22 cellular contexts compared by ENCODE assay signal in the genomic region with DNA sequence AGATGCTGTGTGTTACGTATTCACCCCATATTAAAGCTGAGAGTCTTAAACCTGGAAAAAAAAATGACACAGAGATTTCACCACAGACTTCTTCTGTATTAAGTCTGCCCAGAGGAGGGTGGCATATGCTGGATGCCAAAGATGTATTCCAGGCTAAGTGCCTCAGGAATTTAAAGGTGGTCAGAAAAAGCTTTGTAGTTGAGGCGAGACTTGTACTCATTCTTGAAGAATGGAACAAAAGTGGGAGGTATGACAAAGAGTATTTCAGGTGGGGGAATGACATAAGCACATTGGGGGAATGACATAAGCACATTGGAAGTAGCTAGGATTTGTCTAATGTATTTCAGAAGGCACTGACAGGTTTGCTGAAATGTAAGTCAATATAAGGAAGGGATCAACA.
DNase-seq lines count a peak whose midpoint lies in the region; ATAC-seq, FAIRE-seq and TF ChIP-seq lines count a peak whose summit lies in the region.
"Had no signal": no experiment of that assay in that cellular context is flagged by ENCODE, and none has a peak within 500 bp of the region (broad histone marks: within the 10 kb centered on the region; RNA-seq: fewer than 3 reads in every experiment).

No MANE protein-coding gene starts in this region.

- H3K27me3 Mint-ChIP-seq in activated naive CD4-positive, alpha-beta T cell treated with anti-CD3 and anti-CD28 coated beads, Interleukin-2, amount 10 ng/mL, durations not matched to agents 7 days and 5 days, result no peaks in the 10 kb centered on the region
- H3K27me3 Mint-ChIP-seq in activated naive CD4-positive, alpha-beta T cell treated with anti-CD3 and anti-CD28 coated beads for 36 hours (ENCODE audit: low read depth), result no peaks in the 10 kb centered on the region

- H3K4me3 ChIP-seq in bronchial epithelial cell (ENCODE audit: low read depth, low read length) (no peak overlapping the region), upper lobe of right lung (no peak overlapping the region)
- H3K4me3 ChIP-seq: cardiac muscle cell, GM23338, hepatocyte, SJSA1 had no signal

- no peaks in the 10 kb centered on the region for H3K9me3 ChIP-seq in upper lobe of right lung
- H3K9me3 ChIP-seq: neutrophil, SJSA1 had no signal

- ATAC-seq in upper lobe of right lung (peak; percentile 50), HG02571 (IDR thresholded peaks at IDR 0.05; ENCODE audit: unreplicated experiment) (no peak)
- ATAC-seq: GM23338 had no signal

- H3K36me3 ChIP-seq in bronchial epithelial cell (ENCODE audit: control insufficient read depth, insufficient read depth, low read length) (no peaks in the 10 kb centered on the region), upper lobe of right lung (no peaks in the 10 kb centered on the region)
- H3K36me3 ChIP-seq: cardiac muscle cell, neutrophil, SJSA1 had no signal

- H3K27ac Mint-ChIP-seq in activated naive CD4-positive, alpha-beta T cell treated with anti-CD3 and anti-CD28 coated beads, Interleukin-2, amount 10 ng/mL, durations not matched to agents 7 days and 5 days, result peak overlapping the region; percentile 79
- H3K27ac Mint-ChIP-seq in activated naive CD4-positive, alpha-beta T cell treated with anti-CD3 and anti-CD28 coated beads for 36 hours, result no peak overlapping the region
- H3K27ac Mint-ChIP-seq: GM23338 had no signal

- no peak overlapping the region for H3K4me3 Mint-ChIP-seq in activated naive CD4-positive, alpha-beta T cell treated with anti-CD3 and anti-CD28 coated beads, Interleukin-2, amount 10 ng/mL, durations not matched to agents 7 days and 5 days
- no peak overlapping the region for H3K4me3 Mint-ChIP-seq in activated naive CD4-positive, alpha-beta T cell treated with anti-CD3 and anti-CD28 coated beads for 36 hours
- H3K4me3 Mint-ChIP-seq: GM23338 had no signal

- TF ChIP-seq CTCF in bronchial epithelial cell (IDR thresholded peaks at IDR 0.05; ENCODE audit: insufficient read depth, low read length, severe bottlenecking) (no peak), upper lobe of right lung (IDR thresholded peaks at IDR 0.05) (no peak)

- peaks cover 8% of the 10 kb centered on the region for H3K4me1 ChIP-seq in upper lobe of right lung

- H3K27ac ChIP-seq in upper lobe of right lung (no peak overlapping the region), caudate nucleus (ENCODE audit: low read depth, low read length) (no peak overlapping the region)
- H3K27ac ChIP-seq: cardiac muscle cell, hepatocyte, neutrophil, SJSA1 had no signal

- peaks cover 17% of the 10 kb centered on the region for H3K9me3 Mint-ChIP-seq in activated naive CD4-positive, alpha-beta T cell treated with anti-CD3 and anti-CD28 coated beads, Interleukin-2, amount 10 ng/mL, durations not matched to agents 7 days and 5 days
- H3K9me3 Mint-ChIP-seq in activated naive CD4-positive, alpha-beta T cell treated with anti-CD3 and anti-CD28 coated beads for 36 hours, result no peaks in the 10 kb centered on the region
- H3K9me3 Mint-ChIP-seq: GM23338 had no signal

- no peak for DNase-seq in activated naive CD4-positive, alpha-beta T cell treated with anti-CD3 and anti-CD28 coated beads, Interleukin-2, amount 10 ng/mL, durations not matched to agents 7 days and 5 days
- DNase-seq in activated naive CD4-positive, alpha-beta T cell treated with anti-CD3 and anti-CD28 coated beads for 36 hours, result no peak
- DNase-seq in NCI-H226 (peak; percentile 70), bronchial epithelial cell (ENCODE audit: low read depth) (peak; percentile 96), upper lobe of right lung (no peak), GM19240 (ENCODE audit: insufficient read length, low spot score) (no peak), caudate nucleus (lab: John Stamatoyannopoulos, UW) (no peak)
- DNase-seq: activated CD4-positive, alpha-beta T cell treated with anti-CD3 and anti-CD28 coated beads, Interleukin-2, amount 50 U/mL, for 48 hours; activated naive CD4-positive, alpha-beta T cell; DMS153; effector CD8-positive, alpha-beta T cell; kidney; midbrain; NCI-H187; NCI-H510A treated with DMSO at 0.1 percent for 48 hours; retina had no signal

- no peak for FAIRE-seq in bronchial epithelial cell (lab: Jason Lieb, UNC)
- FAIRE-seq: kidney had no signal

- peaks cover 29% of the 10 kb centered on the region for H3K36me3 Mint-ChIP-seq in activated naive CD4-positive, alpha-beta T cell treated with anti-CD3 and anti-CD28 coated beads, Interleukin-2, amount 10 ng/mL, durations not matched to agents 7 days and 5 days
- peaks cover 11% of the 10 kb centered on the region for H3K36me3 Mint-ChIP-seq in activated naive CD4-positive, alpha-beta T cell treated with anti-CD3 and anti-CD28 coated beads for 36 hours (ENCODE audit: low read depth)

- CTCF ChIA-PET in activated naive CD4-positive, alpha-beta T cell treated with anti-CD3 and anti-CD28 coated beads, Interleukin-2, amount 10 ng/mL, durations not matched to agents 7 days and 5 days (lab: Charles Lee), result interaction anchor here (1.1 kb wide), 1 partner anchor 16 kb away, joined by 3 read pairs; no protein-coding TSS in a partner anchor
- CTCF ChIA-PET in activated naive CD4-positive, alpha-beta T cell treated with anti-CD3 and anti-CD28 coated beads for 36 hours (lab: Charles Lee), result interaction anchor here (0.7 kb wide), 1 partner anchor 142 kb away, joined by 3 read pairs; no protein-coding TSS in a partner anchor

- intact Hi-C loops in activated naive CD4-positive, alpha-beta T cell treated with anti-CD3 and anti-CD28 coated beads for 36 hours (cut with micrococcal nuclease), result no loop called here
- intact Hi-C loops in upper lobe of right lung (cut with DNase I), result no loop called here

- no peaks in the 10 kb centered on the region for H3K27me3 ChIP-seq in bronchial epithelial cell (ENCODE audit: control insufficient read depth, insufficient read depth, low read length)
- H3K27me3 ChIP-seq in upper lobe of right lung, result no peaks in the 10 kb centered on the region
- H3K27me3 ChIP-seq: cardiac muscle cell, hepatocyte, neutrophil, SJSA1 had no signal

- H3K4me1 Mint-ChIP-seq in activated naive CD4-positive, alpha-beta T cell treated with anti-CD3 and anti-CD28 coated beads, Interleukin-2, amount 10 ng/mL, durations not matched to agents 7 days and 5 days, result peaks cover 38% of the 10 kb centered on the region
- H3K4me1 Mint-ChIP-seq in activated naive CD4-positive, alpha-beta T cell treated with anti-CD3 and anti-CD28 coated beads for 36 hours (ENCODE audit: low read depth), result peaks cover 32% of the 10 kb centered on the region

Comparison
In these comparisons a context has a peak if more than half of its experiments do, and no peak if none do; other contexts are left out.
1. DNase-seq: peak in NCI-H226 (single experiment) and bronchial epithelial cell (single experiment); none in activated naive CD4-positive, alpha-beta T cell treated with anti-CD3 and anti-CD28 coated beads, Interleukin-2, amount 10 ng/mL, durations not matched to agents 7 days and 5 days (single experiment), activated naive CD4-positive, alpha-beta T cell treated with anti-CD3 and anti-CD28 coated beads for 36 hours (single experiment), upper lobe of right lung (single experiment), GM19240 (single experiment) and caudate nucleus (0 of 61).